11 cellular contexts compared by ENCODE assay signal in genomic region chr19:23913931-23914330, GRCh38. TPM values are rescaled to one million over a fixed set of nuclear protein-coding genes. Genes with fewer than 3 reads are reported as not detected.
DNase-seq lines count a peak whose midpoint lies in the region; ATAC-seq and TF ChIP-seq lines count a peak whose summit lies in the region.
"Had no signal": no experiment of that assay in that cellular context is flagged by ENCODE, and none has a peak within 500 bp of the region (broad histone marks: within the 10 kb centered on the region; RNA-seq: fewer than 3 reads in every experiment).

No MANE protein-coding gene starts in this region.

- no peaks in the 10 kb centered on the region for H3K36me3 ChIP-seq in SJSA1
- H3K36me3 ChIP-seq: brain microvascular endothelial cell, neutrophil had no signal

- H3K4me1 ChIP-seq in SJSA1 (replicated peaks), result no peaks in the 10 kb centered on the region

- H3K36me3 Mint-ChIP-seq in activated CD4-positive, alpha-beta T cell treated with anti-CD3 and anti-CD28 coated beads for 36 hours (ENCODE audit: low read depth), result peaks cover 29% of the 10 kb centered on the region
- H3K36me3 Mint-ChIP-seq in stimulated activated effector memory CD8-positive, alpha-beta T cell treated with anti-CD3 and anti-CD28 coated beads, Interleukin-12 subunit alpha, Interleukin-12 subunit beta, amount 100 ng/mL, for 72 hours, result peaks cover 31% of the 10 kb centered on the region

- POLR2A ChIA-PET in activated CD4-positive, alpha-beta T cell treated with anti-CD3 and anti-CD28 coated beads for 36 hours (lab: Charles Lee), result interaction anchor here (0.6 to 1.7 kb wide), 5 partner anchors 114 to 227 kb away, joined by 3 to 17 read pairs (median 4); partner anchors contain the start of genes ZNF254 and ZNF675

- peaks cover 14% of the 10 kb centered on the region for H3K4me1 Mint-ChIP-seq in activated CD4-positive, alpha-beta T cell treated with anti-CD3 and anti-CD28 coated beads for 36 hours
- H3K4me1 Mint-ChIP-seq in stimulated activated effector memory CD8-positive, alpha-beta T cell treated with anti-CD3 and anti-CD28 coated beads, Interleukin-12 subunit alpha, Interleukin-12 subunit beta, amount 100 ng/mL, for 72 hours, result no peaks in the 10 kb centered on the region
- H3K4me1 Mint-ChIP-seq: WTC11 had no signal

- no peak for TF ChIP-seq CTCF in fibroblast of mammary gland (conservative IDR thresholded peaks at IDR 0.05; ENCODE audit: control insufficient read depth, insufficient read depth, low read depth, low read length)

- H3K27me3 Mint-ChIP-seq in activated CD4-positive, alpha-beta T cell treated with anti-CD3 and anti-CD28 coated beads for 36 hours, result no peaks in the 10 kb centered on the region

- DNase-seq in activated CD4-positive, alpha-beta T cell treated with anti-CD3 and anti-CD28 coated beads for 36 hours, result no peak
- DNase-seq in activated CD4-positive, alpha-beta T cell treated with anti-CD3 and anti-CD28 coated beads, Interleukin-2, amount 50 U/mL, for 4 hours, result no peak
- DNase-seq in SJSA1 (ENCODE audit: low read depth in 1 of 2, low spot score in 2 of 2) (no peak), fibroblast of mammary gland (ENCODE audit: low read depth) (no peak), SW 1271 (lab: John Stamatoyannopoulos, UW) (no peak)
- DNase-seq in stimulated activated effector memory CD8-positive, alpha-beta T cell treated with anti-CD3 and anti-CD28 coated beads, Interleukin-12 subunit alpha, Interleukin-12 subunit beta, amount 100 ng/mL, for 72 hours (ENCODE audit: low spot score in 2 of 2), result no peak

- no peak for ATAC-seq in activated CD4-positive, alpha-beta T cell treated with anti-CD3 and anti-CD28 coated beads for 36 hours
- no peak for ATAC-seq in stimulated activated effector memory CD8-positive, alpha-beta T cell treated with anti-CD3 and anti-CD28 coated beads, Interleukin-12 subunit alpha, Interleukin-12 subunit beta, amount 100 ng/mL, for 72 hours
- ATAC-seq in HG03097 (IDR thresholded peaks at IDR 0.05; ENCODE audit: low FRiP score, unreplicated experiment), result no peak
- ATAC-seq in GM18907 (IDR thresholded peaks at IDR 0.05; ENCODE audit: unreplicated experiment), result no peak
- ATAC-seq: WTC11 had no signal

- peaks cover 3% of the 10 kb centered on the region for H3K9me3 Mint-ChIP-seq in activated CD4-positive, alpha-beta T cell treated with anti-CD3 and anti-CD28 coated beads for 36 hours (ENCODE audit: low read depth)
- no peaks in the 10 kb centered on the region for H3K9me3 Mint-ChIP-seq in stimulated activated effector memory CD8-positive, alpha-beta T cell treated with anti-CD3 and anti-CD28 coated beads, Interleukin-12 subunit alpha, Interleukin-12 subunit beta, amount 100 ng/mL, for 72 hours

- H3K27me3 ChIP-seq in SJSA1 (replicated peaks), result no peaks in the 10 kb centered on the region
- H3K27me3 ChIP-seq: brain microvascular endothelial cell, neutrophil had no signal

- intact Hi-C loops in activated CD4-positive, alpha-beta T cell treated with anti-CD3 and anti-CD28 coated beads for 36 hours (cut with DNase I, micrococcal nuclease), result loop anchor here (1.0 to 5.0 kb wide), 10 partner anchors 33 to 1280 kb away; partner anchors contain the start of genes ZNF254 (in 1 of the 2), ZNF492 (in 1 of the 2), ZNF675 (in 1 of the 2) and ZNF681 (in 1 of the 2)

- peak overlapping the region; percentile 48 for H3K4me3 ChIP-seq in SJSA1
- H3K4me3 ChIP-seq in fibroblast of mammary gland (ENCODE audit: control insufficient read depth, low read depth, low read length), result peak overlapping the region; percentile 71

- H3K4me3 Mint-ChIP-seq in activated CD4-positive, alpha-beta T cell treated with anti-CD3 and anti-CD28 coated beads for 36 hours, result peak overlapping the region; percentile 94
- H3K4me3 Mint-ChIP-seq in stimulated activated effector memory CD8-positive, alpha-beta T cell treated with anti-CD3 and anti-CD28 coated beads, Interleukin-12 subunit alpha, Interleukin-12 subunit beta, amount 100 ng/mL, for 72 hours, result peak overlapping the region; percentile 87
- H3K4me3 Mint-ChIP-seq: WTC11 had no signal

- peak overlapping the region; percentile 58 for H3K27ac Mint-ChIP-seq in activated CD4-positive, alpha-beta T cell treated with anti-CD3 and anti-CD28 coated beads for 36 hours
- no peak overlapping the region for H3K27ac Mint-ChIP-seq in stimulated activated effector memory CD8-positive, alpha-beta T cell treated with anti-CD3 and anti-CD28 coated beads, Interleukin-12 subunit alpha, Interleukin-12 subunit beta, amount 100 ng/mL, for 72 hours
- H3K27ac Mint-ChIP-seq: WTC11 had no signal

- CTCF ChIA-PET in activated CD4-positive, alpha-beta T cell treated with anti-CD3 and anti-CD28 coated beads for 36 hours (lab: Charles Lee), result no interaction called here

- peaks cover 6% of the 10 kb centered on the region; the same call in 1 of the 2 replicates for H3K9me3 ChIP-seq in SJSA1 (replicated peaks)
- H3K9me3 ChIP-seq: neutrophil had no signal

- no peak overlapping the region for H3K27ac ChIP-seq in SJSA1
- H3K27ac ChIP-seq: brain microvascular endothelial cell, neutrophil had no signal

RNA-seq across cellular contexts. Expression of gene ZNF726, which starts 0.8 kb away (rescaled TPM):
- total RNA-seq in activated CD4-positive, alpha-beta T cell treated with anti-CD3 and anti-CD28 coated beads for 36 hours, result 10 to 100 TPM; 19.1 to 20.2 TPM
- total RNA-seq in SJSA1 (2014; rRNA removed; shearing (Covaris generic)), result 2.2 and 7.3 TPM in 2 replicates
- total RNA-seq: WTC11 had no signal
